18 cellular contexts compared by ENCODE assay signal in the genomic region with DNA sequence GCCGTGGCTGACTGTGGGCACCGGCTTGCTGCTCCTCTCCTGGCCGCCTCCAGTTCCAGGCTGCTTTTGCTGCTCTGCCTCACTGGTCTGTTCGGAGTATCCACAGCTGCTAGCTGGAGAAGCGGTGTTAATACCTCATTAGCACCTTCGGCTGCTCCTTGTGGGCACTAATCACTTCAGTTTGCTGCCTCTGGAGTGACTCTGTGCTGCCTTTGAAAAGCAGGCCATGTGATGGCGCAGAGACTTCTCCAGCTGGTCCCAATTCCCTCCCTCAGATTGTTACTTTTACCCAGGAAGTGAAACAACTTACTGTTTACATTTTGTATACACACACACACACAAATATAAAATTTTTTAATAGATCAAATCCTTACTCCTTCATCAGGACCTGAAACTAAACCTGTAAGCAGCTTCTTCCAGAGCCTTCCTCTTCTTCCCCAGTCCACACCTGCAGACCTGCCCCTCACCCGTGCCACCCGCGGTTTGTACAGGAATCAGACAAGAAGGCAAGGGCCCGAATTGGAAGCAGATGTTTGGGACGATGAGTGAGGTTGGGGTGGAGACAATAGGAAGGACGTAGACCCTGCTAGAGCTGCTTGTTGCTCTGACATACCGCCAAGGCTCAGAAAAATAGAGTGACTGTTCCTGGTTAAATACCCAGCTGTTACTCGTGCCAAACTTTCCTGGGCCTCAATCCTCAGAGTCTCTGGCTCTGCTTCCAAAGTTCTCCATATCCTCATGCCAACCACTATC. TPM values are rescaled to one million over a fixed set of nuclear protein-coding genes. Genes with fewer than 3 reads are reported as not detected.
DNase-seq lines count a peak whose midpoint lies in the region; ATAC-seq lines count a peak whose summit lies in the region.
"Had no signal": no experiment of that assay in that cellular context is flagged by ENCODE, and none has a peak within 500 bp of the region (broad histone marks: within the 10 kb centered on the region; RNA-seq: fewer than 3 reads in every experiment).

No MANE protein-coding gene starts in this region.

- H3K4me3 Mint-ChIP-seq in activated T-helper 17 cell treated with anti-CD3 and anti-CD28 coated beads, Interleukin-2, amount 50 U/mL, for 72 hours, result no peak overlapping the region
- no peak overlapping the region for H3K4me3 Mint-ChIP-seq in immature natural killer cell

- no peaks in the 10 kb centered on the region for H3K27me3 Mint-ChIP-seq in activated T-helper 17 cell treated with anti-CD3 and anti-CD28 coated beads, Interleukin-2, amount 50 U/mL, for 72 hours
- peaks cover 0 to 1% (median 0%) of the 10 kb centered on the region in 3 donors for H3K27me3 Mint-ChIP-seq in immature natural killer cell (ENCODE audit: low read depth in 3 of 3)

- DNase-seq in NCI-H82 (lab: John Stamatoyannopoulos, UW) (peak; percentile 56), NCI-H82 treated with DMSO at 0.1 percent for 48 hours (lab: John Stamatoyannopoulos, UW; ENCODE audit: unreplicated experiment) (no peak), immature natural killer cell (no peak), substantia nigra (lab: John Stamatoyannopoulos, UW) (peak in 18 of 49 donors; percentile 5 to 37 (median 19)), NCI-H510A (lab: John Stamatoyannopoulos, UW) (no peak)
- DNase-seq: 8988T; activated CD4-positive, CD25-positive, alpha-beta regulatory T cell; activated CD8-positive, alpha-beta memory T cell treated with anti-CD3 and anti-CD28 coated beads, Interleukin-2, amount 50 U/mL, for 4 hours; heart left ventricle; kidney; MM.1S; NCI-H2029; psoas muscle; T-helper 1 cell had no signal

- H3K27ac Mint-ChIP-seq in activated T-helper 17 cell treated with anti-CD3 and anti-CD28 coated beads, Interleukin-2, amount 50 U/mL, for 72 hours, result peak overlapping the region; percentile 57
- H3K27ac Mint-ChIP-seq in immature natural killer cell, result peak overlapping the region; percentile 35 to 88 (median 77)

- no peaks in the 10 kb centered on the region for H3K4me1 Mint-ChIP-seq in activated T-helper 17 cell treated with anti-CD3 and anti-CD28 coated beads, Interleukin-2, amount 50 U/mL, for 72 hours
- H3K4me1 Mint-ChIP-seq in immature natural killer cell, result peaks cover 44 to 51% of the 10 kb centered on the region in 2 donors

- no peak for ATAC-seq in activated T-helper 17 cell treated with anti-CD3 and anti-CD28 coated beads, Interleukin-2, amount 50 U/mL, for 72 hours (replicated peaks)
- ATAC-seq in HG03432 (IDR thresholded peaks at IDR 0.05; ENCODE audit: unreplicated experiment) (no peak), GM18519 (IDR thresholded peaks at IDR 0.05; ENCODE audit: low FRiP score, unreplicated experiment) (no peak)
- ATAC-seq: heart left ventricle, psoas muscle had no signal

- H3K27ac ChIP-seq in substantia nigra (ENCODE audit: low read depth, low read length, poor library complexity, severe bottlenecking), result peak overlapping the region; percentile 85
- H3K27ac ChIP-seq: epithelial cell of prostate, heart left ventricle, psoas muscle had no signal

- H3K9me3 Mint-ChIP-seq in activated T-helper 17 cell treated with anti-CD3 and anti-CD28 coated beads, Interleukin-2, amount 50 U/mL, for 72 hours, result no peaks in the 10 kb centered on the region
- no peaks in the 10 kb centered on the region for H3K9me3 Mint-ChIP-seq in immature natural killer cell

- peaks cover 16% of the 10 kb centered on the region for H3K36me3 Mint-ChIP-seq in activated T-helper 17 cell treated with anti-CD3 and anti-CD28 coated beads, Interleukin-2, amount 50 U/mL, for 72 hours (ENCODE audit: low read depth)
- H3K36me3 Mint-ChIP-seq in immature natural killer cell, result peaks cover 24 to 33% (median 33%) of the 10 kb centered on the region in 3 donors

RNA-seq across cellular contexts. Expression of a gene that starts 41.5 kb away (rescaled TPM):
- total RNA-seq in activated T-helper 17 cell treated with anti-CD3 and anti-CD28 coated beads, Interleukin-2, amount 50 U/mL, for 72 hours, result under 1 TPM in 1 of 2 donors, not detected in 1; 0.03 TPM
- under 1 TPM; 0.29 to 0.66 (median 0.30) TPM for polyA plus RNA-seq in immature natural killer cell

RNA-seq across cellular contexts. Expression of a gene that starts 59.3 kb away (rescaled TPM):
- total RNA-seq in activated T-helper 17 cell treated with anti-CD3 and anti-CD28 coated beads, Interleukin-2, amount 50 U/mL, for 72 hours, result 10 to 100 TPM; 30.7 to 37.0 TPM
- polyA plus RNA-seq in immature natural killer cell, result 10 to 100 TPM; 11.9 to 30.6 (median 14.0) TPM

RNA-seq across cellular contexts. Expression of a gene that starts 59.4 kb away (rescaled TPM):
- 10 to 100 TPM; 62.9 to 77.6 TPM for total RNA-seq in activated T-helper 17 cell treated with anti-CD3 and anti-CD28 coated beads, Interleukin-2, amount 50 U/mL, for 72 hours
- polyA plus RNA-seq in immature natural killer cell, result 10 to 100 TPM; 25.9 to 34.2 (median 31.8) TPM
